ENCODE assay signal across 18 cellular contexts in genomic region chr16:22030087-22030812, GRCh38. TPM values are rescaled to one million over a fixed set of nuclear protein-coding genes. Genes with fewer than 3 reads are reported as not detected.
A peak's percentile ranks its signal among the peaks of the same experiment; 100 is the strongest.
DNase-seq lines count a peak whose midpoint lies in the region; ATAC-seq, FAIRE-seq and TF ChIP-seq lines count a peak whose summit lies in the region.
"Had no signal": no experiment of that assay in that cellular context is flagged by ENCODE, and none has a peak within 500 bp of the region (broad histone marks: within the 10 kb centered on the region; RNA-seq: fewer than 3 reads in every experiment).

No MANE protein-coding gene starts in this region.

- H3K36me3 ChIP-seq in HepG2 (replicated peaks in 1 of 2; ENCODE audit: control insufficient read depth in 1 of 2, insufficient read depth in 2 of 2, low read length in 2 of 2): peaks cover 0 to 4% of the 10 kb centered on the region in 2 experiments; a peak in 4 of 5 replicates
- H3K36me3 ChIP-seq in stomach: no peaks in the 10 kb centered on the region
- H3K36me3 ChIP-seq: Peyer's patch had no signal

- FAIRE-seq in HepG2 (lab: Jason Lieb, UNC): peak; percentile 42
- FAIRE-seq: HTR-8/SVneo had no signal

- peak overlapping the region; percentile 28; the same call in 1 of the 2 replicates for H3K9ac ChIP-seq in HepG2 (ENCODE audit: insufficient read depth, low read depth, low read length)

- ATAC-seq in WTC11: no peak
- ATAC-seq in HepG2: peak; percentile 96
- no peak for ATAC-seq in HG02938 (IDR thresholded peaks at IDR 0.05; ENCODE audit: unreplicated experiment)

- H3K27ac Mint-ChIP-seq in activated naive CD8-positive, alpha-beta T cell: peak overlapping the region; percentile 41
- H3K27ac Mint-ChIP-seq in activated naive CD8-positive, alpha-beta T cell treated with anti-CD3 and anti-CD28 coated beads for 36 hours: no peak overlapping the region
- 0 out of 2 replicates have a peak overlapping the region, but pooled peaks have one; percentile 2 for H3K27ac Mint-ChIP-seq in WTC11

- no TSS peak for BruUV-seq in HepG2 (replicated peaks; lab: Mats Ljungman, UMichigan)

- TF ChIP-seq RAD21 in HepG2 (CRISPR knock-in tag; IDR thresholded peaks at IDR 0.05): no peak

- no peak overlapping the region for H2AFZ ChIP-seq in HepG2 (ENCODE audit: low read length)

- TF ChIP-seq EP300 in HepG2 (IDR thresholded peaks at IDR 0.05; ENCODE audit: low read depth in 2 of 2, low read length in 2 of 2) (peak in 1 of 2 experiments; percentile 53; a peak in 1 of 4 replicates), HepG2 (CRISPR knock-in tag; IDR thresholded peaks at IDR 0.05; ENCODE audit: borderline replicate concordance) (no peak), stomach (IDR thresholded peaks at IDR 0.05) (no peak)

- H3K9me3 ChIP-seq in HepG2 (ENCODE audit: low read length) (no peaks in the 10 kb centered on the region), stomach (no peaks in the 10 kb centered on the region)
- H3K9me3 ChIP-seq: Peyer's patch had no signal

- intact Hi-C loops in HepG2 (cut with micrococcal nuclease; ENCODE audit: unreplicated experiment): no loop called here
- intact Hi-C loops in stomach (cut with DNase I; ENCODE audit: low total_unique reads): no loop called here

- no peak for TF ChIP-seq POLR2A in HepG2 (IDR thresholded peaks at IDR 0.05; ENCODE audit: insufficient read depth in 1 of 2, low read depth in 2 of 2, low read length in 2 of 2)
- TF ChIP-seq POLR2A in stomach (IDR thresholded peaks at IDR 0.05): no peak

- H3K27me3 Mint-ChIP-seq in activated naive CD8-positive, alpha-beta T cell: no peaks in the 10 kb centered on the region
- no peaks in the 10 kb centered on the region for H3K27me3 Mint-ChIP-seq in activated naive CD8-positive, alpha-beta T cell treated with anti-CD3 and anti-CD28 coated beads for 36 hours
- no peaks in the 10 kb centered on the region for H3K27me3 Mint-ChIP-seq in WTC11 (ENCODE audit: low read depth)

- H3K4me1 ChIP-seq in HepG2 (ENCODE audit: insufficient read depth, low read length) (peaks cover 66% of the 10 kb centered on the region), stomach (peaks cover 15 to 66% (median 42%) of the 10 kb centered on the region in 4 donors)

- 36% methylated on average over 6 of the region's 6 CpGs for WGBS in HepG2 (ENCODE audit: low lambda C conversion rate)
- WGBS in stomach, 5 donors: 48 to 73% (median 56%) methylated on average over 6 of the region's 6 CpGs

- peak overlapping the region; percentile 65 for H3K4me2 ChIP-seq in HepG2 (ENCODE audit: low read depth, low read length)

- in situ Hi-C loops in HepG2 (cut with HindIII; ENCODE audit: extremely low pct_ligation_motif_present, low pct_unique_long_range_greater_than_20kb): no loop called here

- H3K9me3 Mint-ChIP-seq in activated naive CD8-positive, alpha-beta T cell (ENCODE audit: low read depth): no peaks in the 10 kb centered on the region
- H3K9me3 Mint-ChIP-seq in activated naive CD8-positive, alpha-beta T cell treated with anti-CD3 and anti-CD28 coated beads for 36 hours: peaks cover 5% of the 10 kb centered on the region
- peaks cover 8% of the 10 kb centered on the region for H3K9me3 Mint-ChIP-seq in WTC11

- H3K27me3 ChIP-seq in HepG2 (ENCODE audit: control insufficient read depth in 1 of 2, insufficient read depth in 2 of 2, low read length in 2 of 2): no peaks in the 10 kb centered on the region
- no peaks in the 10 kb centered on the region for H3K27me3 ChIP-seq in stomach
- H3K27me3 ChIP-seq: Peyer's patch had no signal

- peaks cover 21% of the 10 kb centered on the region for H3K4me1 Mint-ChIP-seq in activated naive CD8-positive, alpha-beta T cell (ENCODE audit: low read depth)
- H3K4me1 Mint-ChIP-seq in activated naive CD8-positive, alpha-beta T cell treated with anti-CD3 and anti-CD28 coated beads for 36 hours: peaks cover 49% of the 10 kb centered on the region
- H3K4me1 Mint-ChIP-seq in WTC11: peaks cover 8% of the 10 kb centered on the region

- POLR2A ChIA-PET in WTC11 (lab: Charles Lee): interaction anchor here (0.6 kb wide), 1 partner anchor 20 kb away, joined by 8 read pairs; no protein-coding TSS in a partner anchor
- POLR2A ChIA-PET in HepG2 (lab: Yijun Ruan, JAX): interaction anchor here (0.8 kb wide), 3 partner anchors 14 to 22 kb away, joined by 3 to 4 read pairs (median 3); no protein-coding TSS in a partner anchor

- no peak for DNase-seq in activated naive CD8-positive, alpha-beta T cell treated with anti-CD3 and anti-CD28 coated beads for 36 hours
- no peak for DNase-seq in WTC11 (ENCODE audit: low spot score)
- peak; percentile 85 for DNase-seq in HepG2 (ENCODE audit: low spot score)
- no peak for DNase-seq in stomach
- no peak for DNase-seq in NCI-H1105 (lab: John Stamatoyannopoulos, UW)
- no peak for DNase-seq in NCI-H1436 treated with DMSO at 0.1 percent for 48 hours (lab: John Stamatoyannopoulos, UW)
- DNase-seq: C1 segment of cervical spinal cord, KBM-7, NCI-H1092 treated with DMSO at 0.1 percent for 48 hours, NCI-H187 treated with DMSO at 0.1 percent for 48 hours, NCI-H82, Peyer's patch, SHP77 treated with DMSO at 0.1 percent for 48 hours had no signal

- no peak overlapping the region for H3K4me3 Mint-ChIP-seq in activated naive CD8-positive, alpha-beta T cell
- no peak overlapping the region for H3K4me3 Mint-ChIP-seq in activated naive CD8-positive, alpha-beta T cell treated with anti-CD3 and anti-CD28 coated beads for 36 hours
- H3K4me3 Mint-ChIP-seq in WTC11: no peak overlapping the region

- H4K20me1 ChIP-seq in HepG2 (ENCODE audit: insufficient read depth, low read length): peaks cover 5% of the 10 kb centered on the region

- CTCF ChIA-PET in WTC11 (lab: Charles Lee) (interaction anchor here (0.9 to 1.4 kb wide), 4 partner anchors 22 to 47 kb away, joined by 3 to 7 read pairs (median 4); partner anchors contain the start of gene MOSMO), HepG2 (lab: Yijun Ruan, JAX; ENCODE audit: low intra/inter-chr PET ratio, low total read pairs) (interaction anchor here (1.1 kb wide), 1 partner anchor 159 kb away, joined by 3 read pairs; no protein-coding TSS in a partner anchor)

- H3K36me3 Mint-ChIP-seq in activated naive CD8-positive, alpha-beta T cell: peaks cover 17% of the 10 kb centered on the region
- H3K36me3 Mint-ChIP-seq in activated naive CD8-positive, alpha-beta T cell treated with anti-CD3 and anti-CD28 coated beads for 36 hours: peaks cover 25% of the 10 kb centered on the region
- peaks cover 4% of the 10 kb centered on the region; the same call in 1 of the 2 replicates for H3K36me3 Mint-ChIP-seq in WTC11

- H3K27ac ChIP-seq in HepG2 (ENCODE audit: extremely low read length, insufficient read depth, low read length): peak overlapping the region; percentile 66
- peak overlapping the region in 4 of 5 donors; percentile 2 to 57 (median 48) for H3K27ac ChIP-seq in stomach
- H3K27ac ChIP-seq: Peyer's patch had no signal

- H3K4me3 ChIP-seq in HepG2 (replicated peaks in 1 of 3; ENCODE audit: insufficient read depth in 1 of 3, low read depth in 2 of 3, low read length in 3 of 3) (peak overlapping the region in 2 of 3 experiments; percentile 2 to 26; a peak in 1 of 6 replicates), stomach (no peak overlapping the region)
- H3K4me3 ChIP-seq: Peyer's patch had no signal

- H3K79me2 ChIP-seq in HepG2 (ENCODE audit: insufficient read depth, low read length): peaks cover 59% of the 10 kb centered on the region

- TF ChIP-seq CTCF in WTC11 (IDR thresholded peaks at IDR 0.05): no peak
- TF ChIP-seq CTCF in HepG2 (CRISPR knock-in tag; IDR thresholded peaks at IDR 0.05): peak; percentile 28; the same call in 1 of the 2 replicates
- TF ChIP-seq CTCF in stomach (IDR thresholded peaks at IDR 0.05): no peak

RNA-seq across cellular contexts. Expression of gene MOSMO, which starts 22.3 kb away (rescaled TPM):
- 1 to 10 TPM; 5.6 TPM for total RNA-seq in activated naive CD8-positive, alpha-beta T cell treated with anti-CD3 and anti-CD28 coated beads for 36 hours
- total RNA-seq in WTC11 (2021) (10.7 to 11.6 TPM (median 10.7 TPM) in 3 replicates), HepG2 (2016; rRNA removed; fragmentation: Illumina TruSeq; extraction: Trizol) (19.1 and 26.7 TPM in 2 replicates), stomach (10 to 100 TPM in 2 of 5 donors, 1 to 10 TPM in 3; 1.2 to 32.3 (median 9.6) TPM)
- 34.5 and 48.8 TPM in 2 replicates for total RNA-seq in HepG2 (2016; cell fraction: cytosol; rRNA removed; fragmentation: Illumina TruSeq; extraction: Trizol; ENCODE audit: low read depth)
- 16.9 and 27.7 TPM in 2 replicates for total RNA-seq in HepG2 (2016; cell fraction: insoluble cytoplasmic fraction; rRNA removed; fragmentation: Illumina TruSeq; extraction: Trizol)
- total RNA-seq in HepG2 (2016; cell fraction: membrane; rRNA removed; fragmentation: Illumina TruSeq; extraction: Trizol): 47.0 and 53.1 TPM in 2 replicates
- 39.8 and 41.4 TPM in 2 replicates for total RNA-seq in HepG2 (2016; cell fraction: nucleus; rRNA removed; fragmentation: Illumina TruSeq; extraction: Trizol)
- polyA plus RNA-seq in HepG2 (2011; rRNA removed) (29.2 and 32.6 TPM in 2 replicates), stomach (1 to 10 TPM; 6.4 to 8.7 (median 6.7) TPM)
- polyA plus RNA-seq in HepG2 (2011; cell fraction: cytosol; rRNA removed): 15.1 and 17.4 TPM in 2 replicates
- 31.8 and 32.6 TPM in 2 replicates for polyA plus RNA-seq in HepG2 (2011; cell fraction: nucleus; rRNA removed)
- 24.9 and 29.4 TPM in 2 replicates for polyA plus RNA-seq in HepG2 (2012)
- 63.6 and 64.2 TPM in 2 replicates for polyA plus RNA-seq in HepG2 (2016; cell fraction: cytosol; fragmentation: Illumina TruSeq; extraction: Trizol; ENCODE audit: low read depth)
- polyA plus RNA-seq in HepG2 (2016; cell fraction: insoluble cytoplasmic fraction; fragmentation: Illumina TruSeq; extraction: Trizol; ENCODE audit: low read depth): 17.4 and 20.9 TPM in 2 replicates
- 55.0 and 58.1 TPM in 2 replicates for polyA plus RNA-seq in HepG2 (2016; cell fraction: membrane; fragmentation: Illumina TruSeq; extraction: Trizol; ENCODE audit: low read depth)
- polyA plus RNA-seq in HepG2 (2016; cell fraction: nucleus; fragmentation: Illumina TruSeq; extraction: Trizol; ENCODE audit: insufficient read depth, low read depth): 50.7 and 52.4 TPM in 2 replicates
- 13.8 and 35.0 TPM in 2 replicates for polyA minus RNA-seq in HepG2 (2011; rRNA and poly(A)+ RNA removed; ENCODE audit: low replicate concordance)
- 11.3 and 13.2 TPM in 2 replicates for polyA minus RNA-seq in HepG2 (2011; cell fraction: cytosol; rRNA and poly(A)+ RNA removed)
- 49.3 and 57.4 TPM in 2 replicates for polyA minus RNA-seq in HepG2 (2011; cell fraction: nucleus; rRNA and poly(A)+ RNA removed)

RNA-seq across cellular contexts. Expression of gene PDZD9, which starts 29.3 kb away (rescaled TPM):
- total RNA-seq in activated naive CD8-positive, alpha-beta T cell treated with anti-CD3 and anti-CD28 coated beads for 36 hours: not detected
- total RNA-seq in WTC11 (2021): not detected in 3 replicates
- not detected in 2 replicates for total RNA-seq in HepG2 (2016; rRNA removed; fragmentation: Illumina TruSeq; extraction: Trizol)
- total RNA-seq in HepG2 (2016; cell fraction: cytosol; rRNA removed; fragmentation: Illumina TruSeq; extraction: Trizol; ENCODE audit: low read depth): not detected in 2 replicates
- not detected in 2 replicates for total RNA-seq in HepG2 (2016; cell fraction: insoluble cytoplasmic fraction; rRNA removed; fragmentation: Illumina TruSeq; extraction: Trizol)
- not detected in 2 replicates for total RNA-seq in HepG2 (2016; cell fraction: membrane; rRNA removed; fragmentation: Illumina TruSeq; extraction: Trizol)
- total RNA-seq in HepG2 (2016; cell fraction: nucleus; rRNA removed; fragmentation: Illumina TruSeq; extraction: Trizol): not detected in 2 replicates
- not detected in 2 replicates for polyA plus RNA-seq in HepG2 (2011; rRNA removed)
- polyA plus RNA-seq in HepG2 (2011; cell fraction: cytosol; rRNA removed): not detected in 2 replicates
- polyA plus RNA-seq in HepG2 (2011; cell fraction: nucleus; rRNA removed): not detected in 2 replicates
- polyA plus RNA-seq in HepG2 (2012): 0.25 TPM in 1 of 2 replicates, not detected in the other
- not detected in 2 replicates for polyA plus RNA-seq in HepG2 (2016; cell fraction: cytosol; fragmentation: Illumina TruSeq; extraction: Trizol; ENCODE audit: low read depth)
- polyA plus RNA-seq in HepG2 (2016; cell fraction: insoluble cytoplasmic fraction; fragmentation: Illumina TruSeq; extraction: Trizol; ENCODE audit: low read depth): not detected in 2 replicates
- not detected in 2 replicates for polyA plus RNA-seq in HepG2 (2016; cell fraction: membrane; fragmentation: Illumina TruSeq; extraction: Trizol; ENCODE audit: low read depth)
- polyA plus RNA-seq in HepG2 (2016; cell fraction: nucleus; fragmentation: Illumina TruSeq; extraction: Trizol; ENCODE audit: insufficient read depth, low read depth): not detected in 2 replicates
- not detected in 2 replicates for polyA minus RNA-seq in HepG2 (2011; rRNA and poly(A)+ RNA removed; ENCODE audit: low replicate concordance)
- not detected in 2 replicates for polyA minus RNA-seq in HepG2 (2011; cell fraction: cytosol; rRNA and poly(A)+ RNA removed)
- polyA minus RNA-seq in HepG2 (2011; cell fraction: nucleus; rRNA and poly(A)+ RNA removed): not detected in 2 replicates
- total RNA-seq in stomach: not detected
- polyA plus RNA-seq in stomach: not detected
- total RNA-seq: M059J, NCI-H460, Peyer's patch had no signal

Comparison
In these comparisons a context has a peak if more than half of its experiments do, and no peak if none do; other contexts are left out.
1. H3K4me3 ChIP-seq: peak in HepG2 (2 of 3); none in stomach (0 of 4).